36 cellular contexts compared by ENCODE assay signal in genomic region chr15:81062937-81063336, GRCh38.
"Had no signal": no experiment of that assay in that cellular context is flagged by ENCODE, and none has a peak within 500 bp of the region (broad histone marks: within the 10 kb centered on the region; RNA-seq: fewer than 3 reads in every experiment).

No MANE protein-coding gene starts in this region.

- H3K4me1 Mint-ChIP-seq: activated B cell treated with CpG ODN at 0.5 μM for 24 hours; activated T-helper 17 cell treated with anti-CD3 and anti-CD28 coated beads, Interleukin-2, amount 50 U/mL, for 72 hours; central memory CD8-positive, alpha-beta T cell had no signal

- H3K36me3 ChIP-seq: adrenal gland, brain microvascular endothelial cell, cardiac muscle cell had no signal

- ATAC-seq: activated CD8-positive, alpha-beta T cell treated with anti-CD3 and anti-CD28 coated beads for 36 hours; activated naive CD4-positive, alpha-beta T cell treated with anti-CD3 and anti-CD28 coated beads, Interleukin-2, amount 50 U/mL, for 72 hours; activated T-cell treated with anti-CD3 and anti-CD28 coated beads, Interleukin-2, amount 50 U/mL, for 4 hours; activated T-cell treated with anti-CD3 and anti-CD28 coated beads, Interleukin-2, amount 50 U/mL, for 72 hours; activated T-helper 17 cell treated with anti-CD3 and anti-CD28 coated beads, Interleukin-2, amount 50 U/mL, for 72 hours; body of pancreas had no signal

- H3K27me3 Mint-ChIP-seq: activated CD4-positive, alpha-beta memory T cell treated with anti-CD3 and anti-CD28 coated beads for 36 hours; activated naive CD8-positive, alpha-beta T cell treated with anti-CD3 and anti-CD28 coated beads for 36 hours had no signal

- H3K9me3 Mint-ChIP-seq: activated B cell treated with CpG ODN at 0.5 μM for 24 hours; activated CD4-positive, alpha-beta memory T cell treated with anti-CD3 and anti-CD28 coated beads for 36 hours; activated CD8-positive, alpha-beta T cell treated with anti-CD3 and anti-CD28 coated beads for 36 hours; activated naive CD4-positive, alpha-beta T cell treated with anti-CD3 and anti-CD28 coated beads for 36 hours; activated naive CD4-positive, alpha-beta T cell treated with anti-CD3 and anti-CD28 coated beads, Interleukin-2, amount 50 U/mL, for 72 hours; activated naive CD8-positive, alpha-beta T cell treated with anti-CD3 and anti-CD28 coated beads for 36 hours; activated T-cell treated with anti-CD3 and anti-CD28 coated beads, Interleukin-2, amount 50 U/mL, for 4 hours; activated T-cell treated with anti-CD3 and anti-CD28 coated beads, Interleukin-2, amount 50 U/mL, for 72 hours; activated T-helper 1 cell treated with anti-CD3 and anti-CD28 coated beads, Interleukin-12 subunit alpha, Interleukin-12 subunit beta, Interleukin-2, Interleukin-4 antibody, amounts not matched to agents 30 ng/mL and 10 ng/mL and 1 ng/mL, durations not matched to agents 14 hours and 24 hours and 36 hours; central memory CD8-positive, alpha-beta T cell had no signal

- H3K27ac Mint-ChIP-seq: activated B cell treated with CpG ODN at 0.5 μM for 24 hours; activated CD4-positive, alpha-beta memory T cell treated with anti-CD3 and anti-CD28 coated beads for 36 hours; activated CD8-positive, alpha-beta T cell treated with anti-CD3 and anti-CD28 coated beads for 36 hours; activated naive CD4-positive, alpha-beta T cell treated with anti-CD3 and anti-CD28 coated beads for 36 hours; activated naive CD8-positive, alpha-beta T cell treated with anti-CD3 and anti-CD28 coated beads for 36 hours; activated T-cell treated with anti-CD3 and anti-CD28 coated beads, Interleukin-2, amount 50 U/mL, for 72 hours; activated T-helper 1 cell treated with anti-CD3 and anti-CD28 coated beads, Interleukin-12 subunit alpha, Interleukin-12 subunit beta, Interleukin-2, Interleukin-4 antibody, amounts not matched to agents 30 ng/mL and 10 ng/mL and 1 ng/mL, durations not matched to agents 14 hours and 24 hours and 36 hours; activated T-helper 17 cell treated with anti-CD3 and anti-CD28 coated beads, Interleukin-2, amount 50 U/mL, for 72 hours; T-helper 1 cell treated with Interleukin-12 subunit alpha and Interleukin-12 subunit beta and Interleukin-4 antibody, amounts not matched to agents 30 μg/mL and 1 μg/mL, for 36 hours; T-helper 2 cell treated with Interferon-gamma antibody and Interleukin-4, amounts not matched to agents 5 μg/mL and 100 μg/mL, for 36 hours had no signal

- H3K4me1 ChIP-seq: adrenal gland, body of pancreas had no signal

- H3K4me3 Mint-ChIP-seq: activated B cell treated with CpG ODN at 0.5 μM for 24 hours; activated CD4-positive, alpha-beta memory T cell treated with anti-CD3 and anti-CD28 coated beads for 36 hours; activated CD8-positive, alpha-beta T cell treated with anti-CD3 and anti-CD28 coated beads for 36 hours; activated naive CD4-positive, alpha-beta T cell treated with anti-CD3 and anti-CD28 coated beads for 36 hours; activated naive CD8-positive, alpha-beta T cell treated with anti-CD3 and anti-CD28 coated beads for 36 hours; activated T-cell treated with anti-CD3 and anti-CD28 coated beads, Interleukin-2, amount 50 U/mL, for 4 hours; activated T-cell treated with anti-CD3 and anti-CD28 coated beads, Interleukin-2, amount 50 U/mL, for 72 hours; activated T-helper 1 cell treated with anti-CD3 and anti-CD28 coated beads, Interleukin-12 subunit alpha, Interleukin-12 subunit beta, Interleukin-2, Interleukin-4 antibody, amounts not matched to agents 30 ng/mL and 10 ng/mL and 1 ng/mL, durations not matched to agents 14 hours and 24 hours and 36 hours; activated T-helper 17 cell treated with anti-CD3 and anti-CD28 coated beads, Interleukin-2, amount 50 U/mL, for 72 hours; central memory CD8-positive, alpha-beta T cell; T-helper 1 cell treated with Interleukin-12 subunit alpha and Interleukin-12 subunit beta and Interleukin-4 antibody, amounts not matched to agents 30 μg/mL and 1 μg/mL, for 36 hours; T-helper 2 cell treated with Interferon-gamma antibody and Interleukin-4, amounts not matched to agents 5 μg/mL and 100 μg/mL, for 36 hours had no signal

- H3K27me3 ChIP-seq: adrenal gland, body of pancreas, brain microvascular endothelial cell had no signal

- DNase-seq: activated B cell treated with CpG ODN at 0.5 μM for 24 hours; activated CD4-positive, alpha-beta memory T cell treated with anti-CD3 and anti-CD28 coated beads for 36 hours; activated CD4-positive, alpha-beta T cell treated with anti-CD3 and anti-CD28 coated beads for 48 hours; activated CD4-positive, alpha-beta T cell treated with anti-CD3 and anti-CD28 coated beads, Interleukin-2, amount 50 U/mL, for 1 hour; activated CD4-positive, alpha-beta T cell treated with anti-CD3 and anti-CD28 coated beads, Interleukin-2, amount 50 U/mL, for 4 hours; activated CD4-positive, CD25-positive, alpha-beta regulatory T cell treated with anti-CD3 and anti-CD28 coated beads, Interleukin-2, amount 50 U/mL, for 72 hours; activated CD8-positive, alpha-beta memory T cell treated with anti-CD3 and anti-CD28 coated beads, Interleukin-2, amount 50 U/mL, for 4 hours; activated CD8-positive, alpha-beta T cell treated with anti-CD3 and anti-CD28 coated beads for 36 hours; activated effector memory CD4-positive, alpha-beta T cell treated with anti-CD3 and anti-CD28 coated beads, Interleukin-2, amount 50 U/mL, for 16 hours; activated gamma-delta T cell treated with Interleukin-2 at 50 U/mL for 16 hours; activated naive CD4-positive, alpha-beta T cell; activated naive CD4-positive, alpha-beta T cell treated with anti-CD3 and anti-CD28 coated beads for 36 hours; activated naive CD4-positive, alpha-beta T cell treated with anti-CD3 and anti-CD28 coated beads, Interleukin-2, amount 50 U/mL, for 16 hours; activated naive CD8-positive, alpha-beta T cell treated with anti-CD3 and anti-CD28 coated beads for 36 hours; activated T-cell treated with anti-CD3 and anti-CD28 coated beads for 4 hours; activated T-cell treated with anti-CD3 and anti-CD28 coated beads, Interleukin-2, amount 50 U/mL, for 1 hour; activated T-cell treated with anti-CD3 and anti-CD28 coated beads, Interleukin-2, amount 50 U/mL, for 4 hours; activated T-cell treated with anti-CD3 and anti-CD28 coated beads, Interleukin-2, amount 50 U/mL, for 72 hours; amniotic stem cell; aorta; body of pancreas; brain microvascular endothelial cell; caudate nucleus; cerebellar nuclear complex; T-helper 1 cell; T-helper 2 cell; T-helper 9 cell had no signal

- H3K4me3 ChIP-seq: adrenal gland, body of pancreas, cardiac muscle cell had no signal

- H3K27ac ChIP-seq: adrenal gland, body of pancreas, brain microvascular endothelial cell, cardiac muscle cell, VCaP had no signal

- H3K36me3 Mint-ChIP-seq: activated CD4-positive, alpha-beta memory T cell treated with anti-CD3 and anti-CD28 coated beads for 36 hours; activated naive CD8-positive, alpha-beta T cell treated with anti-CD3 and anti-CD28 coated beads for 36 hours had no signal

- H3K9me3 ChIP-seq: adrenal gland, body of pancreas had no signal
